Comparison of ENCODE assay signal across 13 cellular contexts in the genomic region with DNA sequence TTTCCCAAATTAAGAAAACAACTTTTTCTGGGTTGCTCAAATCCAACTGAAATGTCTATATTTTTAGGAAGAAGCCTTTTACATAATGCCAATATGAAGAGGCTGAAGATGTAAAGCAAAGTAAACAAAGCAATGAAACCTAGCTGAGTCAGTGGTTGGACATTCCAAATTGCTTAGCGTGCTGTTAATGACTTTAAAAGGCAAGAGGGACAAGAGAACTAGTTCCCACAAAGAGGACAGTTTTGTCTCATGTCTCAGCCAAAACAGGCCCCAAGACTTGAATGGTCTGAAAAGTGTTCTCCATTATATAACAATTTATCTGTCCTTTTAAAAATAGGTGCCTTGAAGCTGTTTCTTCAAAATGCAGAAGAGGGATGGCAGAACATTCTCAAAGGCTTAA.
DNase-seq lines count a peak whose midpoint lies in the region; TF ChIP-seq lines count a peak whose summit lies in the region.
"Had no signal": no experiment of that assay in that cellular context is flagged by ENCODE, and none has a peak within 500 bp of the region (broad histone marks: within the 10 kb centered on the region; RNA-seq: fewer than 3 reads in every experiment).

No MANE protein-coding gene starts in this region.

- no peaks in the 10 kb centered on the region for H3K9me3 Mint-ChIP-seq in HFFc6

- peak overlapping the region; percentile 52 for H3K4me3 Mint-ChIP-seq in HFFc6

- H3K27ac Mint-ChIP-seq in HFFc6 = peak overlapping the region; percentile 72
- H3K27ac Mint-ChIP-seq: activated naive CD4-positive, alpha-beta T cell treated with anti-CD3 and anti-CD28 coated beads, Interleukin-2, amount 50 U/mL, for 72 hours had no signal

- H3K27me3 Mint-ChIP-seq in HFFc6 (ENCODE audit: insufficient read depth) = no peaks in the 10 kb centered on the region; the same call in 1 of the 2 replicates

- in situ Hi-C loops in ACHN (cut with HindIII; ENCODE audit: low pct_ligation_motif_present, low pct_unique_long_range_greater_than_20kb, low sequenced_read_pairs) = no loop called here

- H3K4me1 Mint-ChIP-seq in HFFc6 (ENCODE audit: low read depth) = peaks cover 53% of the 10 kb centered on the region

- no peaks in the 10 kb centered on the region for H3K36me3 Mint-ChIP-seq in HFFc6 (ENCODE audit: low read depth)
- H3K36me3 Mint-ChIP-seq: activated naive CD4-positive, alpha-beta T cell treated with anti-CD3 and anti-CD28 coated beads, Interleukin-2, amount 50 U/mL, for 72 hours had no signal

- DNase-seq in ACHN (peak; percentile 48), HFFc6 (peak; percentile 76), astrocyte of the hippocampus (ENCODE audit: low read depth, low spot score) (peak; percentile 59), iris pigment epithelial cell (ENCODE audit: low read depth) (peak; percentile 60), COLO668 (lab: John Stamatoyannopoulos, UW; ENCODE audit: unreplicated experiment) (no peak), OCI-M1 (lab: John Stamatoyannopoulos, UW) (no peak)
- DNase-seq in stimulated activated CD4-positive, alpha-beta T cell treated with anti-CD3 and anti-CD28 coated beads, Interleukin-4, amount 100 ng/mL, for 1 hour = no peak
- DNase-seq in activated CD4-positive, CD25-positive, alpha-beta regulatory T cell treated with anti-CD3 and anti-CD28 coated beads, Interleukin-2, amount 50 U/mL, for 72 hours = no peak
- DNase-seq: AML-193; DMS79; psoas muscle; stimulated activated CD4-positive, alpha-beta T cell treated with anti-CD3 and anti-CD28 coated beads, Interleukin-1b, Interleukin-23, amount 100 ng/mL, for 48 hours had no signal

- no peak for TF ChIP-seq CTCF in HFFc6 (IDR thresholded peaks at IDR 0.05)

Comparison
In these comparisons a context has a peak if more than half of its experiments do, and no peak if none do; other contexts are left out.
1. DNase-seq: peak in ACHN (single experiment), HFFc6 (single experiment), astrocyte of the hippocampus (single experiment) and iris pigment epithelial cell (single experiment); none in COLO668 (single experiment), OCI-M1 (single experiment), stimulated activated CD4-positive, alpha-beta T cell treated with anti-CD3 and anti-CD28 coated beads, Interleukin-4, amount 100 ng/mL, for 1 hour (single experiment) and activated CD4-positive, CD25-positive, alpha-beta regulatory T cell treated with anti-CD3 and anti-CD28 coated beads, Interleukin-2, amount 50 U/mL, for 72 hours (single experiment).